1 cellular context compared by ENCODE assay signal in genomic region chr5:149452665-149453617, GRCh38.
A peak's percentile ranks its signal among the peaks of the same experiment; 100 is the strongest.
TF ChIP-seq lines count a peak whose summit lies in the region.

No MANE protein-coding gene starts in this region.

TF ChIP-seq in K562, 482 proteins besides CTCF, POLR2A, EP300 and RAD21 (continued from another document):
- TF ChIP-seq CUX1 (CRISPR knock-in tag; IDR thresholded peaks at IDR 0.05), result no peak
- 0 out of 2 replicates have a peak, but pooled peaks have one; percentile 4 for TF ChIP-seq CEBPB (tag; IDR thresholded peaks at IDR 0.05)
- TF ChIP-seq, protein P1, sequence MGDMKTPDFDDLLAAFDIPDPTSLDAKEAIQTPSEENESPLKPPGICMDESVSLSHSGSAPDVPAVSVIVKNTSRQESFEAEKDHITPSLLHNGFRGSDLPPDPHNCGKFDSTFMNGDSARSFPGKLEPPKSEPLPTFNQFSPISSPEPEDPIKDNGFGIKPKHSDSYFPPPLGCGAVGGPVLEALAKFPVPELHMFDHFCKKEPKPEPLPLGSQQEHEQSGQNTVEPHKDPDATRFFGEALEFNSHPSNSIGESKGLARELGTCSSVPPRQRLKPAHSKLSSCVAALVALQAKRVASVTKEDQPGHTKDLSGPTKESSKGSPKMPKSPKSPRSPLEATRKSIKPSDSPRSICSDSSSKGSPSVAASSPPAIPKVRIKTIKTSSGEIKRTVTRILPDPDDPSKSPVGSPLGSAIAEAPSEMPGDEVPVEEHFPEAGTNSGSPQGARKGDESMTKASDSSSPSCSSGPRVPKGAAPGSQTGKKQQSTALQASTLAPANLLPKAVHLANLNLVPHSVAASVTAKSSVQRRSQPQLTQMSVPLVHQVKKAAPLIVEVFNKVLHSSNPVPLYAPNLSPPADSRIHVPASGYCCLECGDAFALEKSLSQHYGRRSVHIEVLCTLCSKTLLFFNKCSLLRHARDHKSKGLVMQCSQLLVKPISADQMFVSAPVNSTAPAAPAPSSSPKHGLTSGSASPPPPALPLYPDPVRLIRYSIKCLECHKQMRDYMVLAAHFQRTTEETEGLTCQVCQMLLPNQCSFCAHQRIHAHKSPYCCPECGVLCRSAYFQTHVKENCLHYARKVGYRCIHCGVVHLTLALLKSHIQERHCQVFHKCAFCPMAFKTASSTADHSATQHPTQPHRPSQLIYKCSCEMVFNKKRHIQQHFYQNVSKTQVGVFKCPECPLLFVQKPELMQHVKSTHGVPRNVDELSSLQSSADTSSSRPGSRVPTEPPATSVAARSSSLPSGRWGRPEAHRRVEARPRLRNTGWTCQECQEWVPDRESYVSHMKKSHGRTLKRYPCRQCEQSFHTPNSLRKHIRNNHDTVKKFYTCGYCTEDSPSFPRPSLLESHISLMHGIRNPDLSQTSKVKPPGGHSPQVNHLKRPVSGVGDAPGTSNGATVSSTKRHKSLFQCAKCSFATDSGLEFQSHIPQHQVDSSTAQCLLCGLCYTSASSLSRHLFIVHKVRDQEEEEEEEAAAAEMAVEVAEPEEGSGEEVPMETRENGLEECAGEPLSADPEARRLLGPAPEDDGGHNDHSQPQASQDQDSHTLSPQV (IDR thresholded peaks at IDR 0.05), result 0 out of 2 replicates have a peak, but pooled peaks have one; percentile 18
- no peak for TF ChIP-seq CREBBP (IDR thresholded peaks at IDR 0.05; ENCODE audit: low read depth, low read length)
- no peak for TF ChIP-seq CCAR2 (IDR thresholded peaks at IDR 0.05; ENCODE audit: low read depth, low read length)
- no peak for TF ChIP-seq MBD2 (IDR thresholded peaks at IDR 0.05; ENCODE audit: borderline replicate concordance, low read depth)
- TF ChIP-seq MTF1 (CRISPR knock-in tag; IDR thresholded peaks at IDR 0.05; ENCODE audit: borderline replicate concordance), result no peak
- no peak; a peak in 1 of 6 replicates for TF ChIP-seq ZBTB11 (CRISPR knock-in tag; IDR thresholded peaks at IDR 0.05)
- no peak for TF ChIP-seq JUNB (CRISPR knock-in tag; conservative IDR thresholded peaks at IDR 0.05)
- no peak for TF ChIP-seq ZNF76 (CRISPR knock-in tag; IDR thresholded peaks at IDR 0.05; ENCODE audit: borderline replicate concordance)
- no peak for TF ChIP-seq ZNF124 (CRISPR knock-in tag; IDR thresholded peaks at IDR 0.05)
- TF ChIP-seq IRF1 (CRISPR knock-in tag; IDR thresholded peaks at IDR 0.05; ENCODE audit: borderline replicate concordance), result no peak
- TF ChIP-seq ETS1 (conservative IDR thresholded peaks at IDR 0.05; ENCODE audit: control insufficient read depth, low read depth, low read length), result no peak
- no peak for TF ChIP-seq ZBTB34 (CRISPR knock-in tag; IDR thresholded peaks at IDR 0.05)
- TF ChIP-seq PHF20 (IDR thresholded peaks at IDR 0.05; ENCODE audit: partially characterized antibody), result no peak
- no peak for TF ChIP-seq GATAD2B (IDR thresholded peaks at IDR 0.05; ENCODE audit: borderline replicate concordance)
- no peak for TF ChIP-seq ZNF507 (tag; conservative IDR thresholded peaks at IDR 0.05)
- TF ChIP-seq STAG1 (CRISPR knock-in tag; IDR thresholded peaks at IDR 0.05; ENCODE audit: borderline replicate concordance), result no peak
